In genomic region chr3:31981206-31982181, GRCh38 we compare ENCODE assay signal across 8 cellular contexts. TPM values are rescaled to one million over a fixed set of nuclear protein-coding genes. Genes with fewer than 3 reads are reported as not detected.
DNase-seq lines count a peak whose midpoint lies in the region; ATAC-seq and TF ChIP-seq lines count a peak whose summit lies in the region.

Gene OSBPL10 (minus strand): TSS chr3:31981262. CDS start chr3:31981179, 83 bp downstream.
Gene ZNF860 (plus strand): TSS chr3:31981750. CDS start chr3:31989080, 7,330 bp downstream.

- peaks cover 22% of the 10 kb centered on the region for H3K4me1 ChIP-seq in vagina

- peak within 1 kb of the TSS; percentile 87 for H3K4me3 Mint-ChIP-seq in activated naive CD8-positive, alpha-beta T cell

- TF ChIP-seq EP300 in neural cell (conservative IDR thresholded peaks at IDR 0.05; ENCODE audit: poor library complexity, severe bottlenecking): no peak

- H3K27ac ChIP-seq in neural cell (ENCODE audit: low read length) (no peak within 1 kb of the TSS), vagina (peak within 1 kb of the TSS; percentile 90)

- TF ChIP-seq CTCF in neural cell (IDR thresholded peaks at IDR 0.05; ENCODE audit: poor library complexity, severe bottlenecking) (no peak), vagina (IDR thresholded peaks at IDR 0.05) (no peak)

- H3K27ac Mint-ChIP-seq in activated naive CD8-positive, alpha-beta T cell: peak within 1 kb of the TSS; percentile 41

- peak in 1 of 2 donors; percentile 61 for TF ChIP-seq POLR2A in vagina (IDR thresholded peaks at IDR 0.05)

- peaks cover 15% of the 10 kb centered on the region for H3K4me1 Mint-ChIP-seq in activated naive CD8-positive, alpha-beta T cell (ENCODE audit: low read depth)

- no peaks in the 10 kb centered on the region for H3K36me3 Mint-ChIP-seq in activated naive CD8-positive, alpha-beta T cell

- H3K9me3 ChIP-seq in neural cell (ENCODE audit: low read length): no peaks in the 10 kb centered on the region
- H3K9me3 ChIP-seq in vagina: no peaks in the 10 kb centered on the region

- H3K27me3 ChIP-seq in neural cell (ENCODE audit: insufficient read depth, low read depth, low read length) (peaks cover 29% of the 10 kb centered on the region), vagina (no peaks in the 10 kb centered on the region)

- ATAC-seq in HG02763 (IDR thresholded peaks at IDR 0.05; ENCODE audit: unreplicated experiment) (peak; percentile 25), HG02610 (IDR thresholded peaks at IDR 0.05; ENCODE audit: unreplicated experiment) (no peak)

- TF ChIP-seq RAD21 in neural cell (conservative IDR thresholded peaks at IDR 0.05): no peak

- no peaks in the 10 kb centered on the region for H3K79me2 ChIP-seq in neural cell (replicated peaks; ENCODE audit: insufficient read depth, low read length)

- DNase-seq in ELR (ENCODE audit: low read depth): peak; percentile 92
- peak; percentile 30 for DNase-seq in NCI-H774 (lab: John Stamatoyannopoulos, UW)
- peak; percentile 33 for DNase-seq in glomerular endothelial cell (ENCODE audit: extremely low read depth, low read depth, low spot score)
- peak in 1 of 2 donors; percentile 92 for DNase-seq in vagina (ENCODE audit: extremely low spot score in 2 of 2)

- H4K20me1 ChIP-seq in neural cell (ENCODE audit: insufficient read depth): no peaks in the 10 kb centered on the region

- H3K4me3 ChIP-seq in neural cell (ENCODE audit: low read length) (peak within 1 kb of the TSS; percentile 88), vagina (peak within 1 kb of the TSS; percentile 78 to 89)

- H2AFZ ChIP-seq in neural cell (ENCODE audit: low read depth, low read length): peak within 1 kb of the TSS; percentile 43

- H3K36me3 ChIP-seq in neural cell (ENCODE audit: insufficient read depth, low read length) (no peaks in the 10 kb centered on the region), vagina (no peaks in the 10 kb centered on the region)

- H3K9me2 ChIP-seq in neural cell (ENCODE audit: insufficient read depth, low read length): no peaks in the 10 kb centered on the region

- H3K9me3 Mint-ChIP-seq in activated naive CD8-positive, alpha-beta T cell (ENCODE audit: low read depth): no peaks in the 10 kb centered on the region

- peak within 1 kb of the TSS; percentile 65 for H3K9ac ChIP-seq in neural cell (ENCODE audit: low read length)

- peaks cover 28% of the 10 kb centered on the region for H3K27me3 Mint-ChIP-seq in activated naive CD8-positive, alpha-beta T cell

- no peaks in the 10 kb centered on the region for H3F3A ChIP-seq in neural cell (ENCODE audit: insufficient read depth, low read length, poor library complexity, severe bottlenecking)

- intact Hi-C loops in vagina (cut with DNase I): no loop called here

- H3K4me2 ChIP-seq in neural cell (ENCODE audit: low read length): peak within 1 kb of the TSS; percentile 72

TF ChIP-seq in neural cell, 6 proteins besides CTCF, POLR2A, EP300 and RAD21:
- TF ChIP-seq MXI1 (conservative IDR thresholded peaks at IDR 0.05; ENCODE audit: poor library complexity, severe bottlenecking) (peak; percentile 13), REST (IDR thresholded peaks at IDR 0.05; ENCODE audit: borderline replicate concordance) (no peak)

RNA-seq across cellular contexts. Expression of gene OSBPL10, which starts in this region (rescaled TPM):
- total RNA-seq in glomerular endothelial cell (66.9 and 80.4 TPM in 2 replicates), vagina (33.9 TPM)
- 2.0 and 4.0 TPM in 2 replicates for polyA plus RNA-seq in neural cell
- polyA minus RNA-seq in neural cell: 0.97 and 3.5 TPM in 2 replicates

RNA-seq across cellular contexts. Expression of gene ZNF860, which starts in this region (rescaled TPM):
- total RNA-seq in glomerular endothelial cell (1.2 and 1.5 TPM in 2 replicates), vagina (2.0 TPM)
- 0.66 and 1.2 TPM in 2 replicates for polyA plus RNA-seq in neural cell
- polyA minus RNA-seq in neural cell: 0.73 and 1.4 TPM in 2 replicates
